Comparison of ENCODE assay signal across 1 cellular context in genomic region chr5:62208218-62208852, GRCh38.
TF ChIP-seq lines count a peak whose summit lies in the region.

No MANE protein-coding gene starts in this region.

TF ChIP-seq in HepG2, 621 proteins besides CTCF, POLR2A, EP300 and RAD21 (continued from another document and continues in another):
- no peak; the same call in 1 of the 2 replicates for TF ChIP-seq MLXIP (CRISPR knock-in tag; IDR thresholded peaks at IDR 0.05; ENCODE audit: borderline replicate concordance)
- no peak for TF ChIP-seq CREB1 (IDR thresholded peaks at IDR 0.05)
- TF ChIP-seq CREB1 (CRISPR knock-in tag; IDR thresholded peaks at IDR 0.05) = no peak
- no peak for TF ChIP-seq ZNF382 (CRISPR knock-in tag; IDR thresholded peaks at IDR 0.05; ENCODE audit: borderline replicate concordance)
- no peak for TF ChIP-seq ZSCAN5A (CRISPR knock-in tag; IDR thresholded peaks at IDR 0.05; ENCODE audit: borderline replicate concordance)
- no peak for TF ChIP-seq HIVEP1 (CRISPR knock-in tag; IDR thresholded peaks at IDR 0.05)
- no peak for TF ChIP-seq MAFK (conservative IDR thresholded peaks at IDR 0.05 in 1 of 2, IDR thresholded peaks at IDR 0.05 in 1 of 2; ENCODE audit: low read length in 2 of 2)
- no peak for TF ChIP-seq ZNF652 (CRISPR knock-in tag; IDR thresholded peaks at IDR 0.05; ENCODE audit: borderline replicate concordance, low read depth)
- no peak for TF ChIP-seq FOXM1 (CRISPR knock-in tag; IDR thresholded peaks at IDR 0.05)
- no peak for TF ChIP-seq PATZ1 (CRISPR knock-in tag; IDR thresholded peaks at IDR 0.05)
- no peak for TF ChIP-seq TBX2 (CRISPR knock-in tag; IDR thresholded peaks at IDR 0.05; ENCODE audit: borderline replicate concordance)
- TF ChIP-seq HNRNPH1 (optimal IDR thresholded peaks at IDR 0.05; ENCODE audit: low read depth, low read length) = no peak
- TF ChIP-seq YEATS2 (CRISPR knock-in tag; IDR thresholded peaks at IDR 0.05; ENCODE audit: borderline replicate concordance) = no peak
- 0 out of 2 replicates have a peak, but pooled peaks have one; percentile 31 for TF ChIP-seq ZBTB43 (CRISPR knock-in tag; conservative IDR thresholded peaks at IDR 0.05)
- no peak for TF ChIP-seq GABPA (IDR thresholded peaks at IDR 0.05; ENCODE audit: low read depth, low read length)
- TF ChIP-seq GABPA (CRISPR knock-in tag; IDR thresholded peaks at IDR 0.05; ENCODE audit: low read depth) = 0 out of 2 replicates have a peak, but pooled peaks have one; percentile 10
- no peak for TF ChIP-seq ZNF547 (CRISPR knock-in tag; IDR thresholded peaks at IDR 0.05)
- TF ChIP-seq HNF4A (CRISPR knock-in tag; IDR thresholded peaks at IDR 0.05) = no peak
- no peak for TF ChIP-seq ZNF577 (CRISPR knock-in tag; IDR thresholded peaks at IDR 0.05; ENCODE audit: borderline replicate concordance, low read depth)
- TF ChIP-seq KDM4B (CRISPR knock-in tag; IDR thresholded peaks at IDR 0.05) = no peak
- TF ChIP-seq AKNA (CRISPR knock-in tag; IDR thresholded peaks at IDR 0.05; ENCODE audit: borderline replicate concordance) = no peak
- TF ChIP-seq DZIP1 (CRISPR knock-in tag; IDR thresholded peaks at IDR 0.05) = no peak
- TF ChIP-seq SRSF4 (IDR thresholded peaks at IDR 0.05; ENCODE audit: low read depth, low read length, poor library complexity, severe bottlenecking) = no peak
- TF ChIP-seq ZNF121 (CRISPR knock-in tag; IDR thresholded peaks at IDR 0.05) = no peak
- peak; percentile 53; the same call in 1 of the 2 replicates for TF ChIP-seq PHF21A (CRISPR knock-in tag; IDR thresholded peaks at IDR 0.05)
- TF ChIP-seq AKAP8 (CRISPR knock-in tag; IDR thresholded peaks at IDR 0.05) = no peak
- TF ChIP-seq HDAC1 (CRISPR knock-in tag; IDR thresholded peaks at IDR 0.05) = 0 out of 2 replicates have a peak, but pooled peaks have one; percentile 32
- TF ChIP-seq ARID4A (CRISPR knock-in tag; IDR thresholded peaks at IDR 0.05; ENCODE audit: borderline replicate concordance) = no peak
- TF ChIP-seq ZMYM2 (CRISPR knock-in tag; IDR thresholded peaks at IDR 0.05) = peak; percentile 64; the same call in 1 of the 2 replicates
- TF ChIP-seq GABPB1 (CRISPR knock-in tag; IDR thresholded peaks at IDR 0.05) = no peak
- no peak for TF ChIP-seq ZNF800 (CRISPR knock-in tag; IDR thresholded peaks at IDR 0.05)
- TF ChIP-seq ARID3A (IDR thresholded peaks at IDR 0.05; ENCODE audit: low read depth, low read length) = no peak
- TF ChIP-seq MTA1 (CRISPR knock-in tag; IDR thresholded peaks at IDR 0.05; ENCODE audit: borderline replicate concordance) = no peak
